ENCODE assay signal across 2 cellular contexts in genomic region chr14:20989464-20989786, GRCh38.
TF ChIP-seq lines count a peak whose summit lies in the region.

No MANE protein-coding gene starts in this region.

TF ChIP-seq in A549, 52 proteins besides CTCF, POLR2A, EP300 and RAD21:
- TF ChIP-seq, protein P1, sequence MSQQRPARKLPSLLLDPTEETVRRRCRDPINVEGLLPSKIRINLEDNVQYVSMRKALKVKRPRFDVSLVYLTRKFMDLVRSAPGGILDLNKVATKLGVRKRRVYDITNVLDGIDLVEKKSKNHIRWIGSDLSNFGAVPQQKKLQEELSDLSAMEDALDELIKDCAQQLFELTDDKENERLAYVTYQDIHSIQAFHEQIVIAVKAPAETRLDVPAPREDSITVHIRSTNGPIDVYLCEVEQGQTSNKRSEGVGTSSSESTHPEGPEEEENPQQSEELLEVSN (IDR thresholded peaks at IDR 0.05; ENCODE audit: borderline replicate concordance, low read depth): 0 out of 2 replicates have a peak, but pooled peaks have one; percentile 8
- no peak for TF ChIP-seq FOSB (CRISPR knock-in tag; IDR thresholded peaks at IDR 0.05)
- TF ChIP-seq NFE2L2 (conservative IDR thresholded peaks at IDR 0.05; ENCODE audit: low read length): no peak
- TF ChIP-seq BCL3 (IDR thresholded peaks at IDR 0.05): peak; percentile 58; the same call in 1 of the 3 replicates
- no peak for TF ChIP-seq HDAC2 (IDR thresholded peaks at IDR 0.05)
- TF ChIP-seq MAFK (IDR thresholded peaks at IDR 0.05; ENCODE audit: partially characterized antibody): no peak
- TF ChIP-seq ZFP36 (IDR thresholded peaks at IDR 0.05; ENCODE audit: borderline replicate concordance, partially characterized antibody): no peak
- TF ChIP-seq JUN (IDR thresholded peaks at IDR 0.05): 0 out of 5 replicates have a peak, but pooled peaks of 1 of the 2 experiments have one; percentile 48
- TF ChIP-seq, protein P2, sequence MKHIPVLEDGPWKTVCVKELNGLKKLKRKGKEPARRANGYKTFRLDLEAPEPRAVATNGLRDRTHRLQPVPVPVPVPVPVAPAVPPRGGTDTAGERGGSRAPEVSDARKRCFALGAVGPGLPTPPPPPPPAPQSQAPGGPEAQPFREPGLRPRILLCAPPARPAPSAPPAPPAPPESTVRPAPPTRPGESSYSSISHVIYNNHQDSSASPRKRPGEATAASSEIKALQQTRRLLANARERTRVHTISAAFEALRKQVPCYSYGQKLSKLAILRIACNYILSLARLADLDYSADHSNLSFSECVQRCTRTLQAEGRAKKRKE (CRISPR knock-in tag; IDR thresholded peaks at IDR 0.05; ENCODE audit: low read depth): no peak
- TF ChIP-seq HES2 (IDR thresholded peaks at IDR 0.05): no peak

TF ChIP-seq in IMR-90, 13 proteins besides CTCF, POLR2A, EP300 and RAD21:
- TF ChIP-seq RFX5 (IDR thresholded peaks at IDR 0.05; ENCODE audit: low read depth, low read length) (no peak), FOS (IDR thresholded peaks at IDR 0.05; ENCODE audit: low read depth, low read length) (no peak), USF2 (IDR thresholded peaks at IDR 0.05; ENCODE audit: low read depth, low read length) (no peak), NFE2L2 (IDR thresholded peaks at IDR 0.05; ENCODE audit: low read depth, low read length) (no peak), MAZ (IDR thresholded peaks at IDR 0.05; ENCODE audit: borderline replicate concordance, low read depth, low read length) (no peak), CEBPB (IDR thresholded peaks at IDR 0.05; ENCODE audit: low read depth, low read length) (no peak), MXI1 (IDR thresholded peaks at IDR 0.05; ENCODE audit: borderline replicate concordance, low read depth, low read length) (no peak), MAFK (IDR thresholded peaks at IDR 0.05; ENCODE audit: low read depth, low read length) (no peak)
TF ChIP-seq in IMR-90: peak in this region for 0.
